8 cellular contexts compared by ENCODE assay signal in genomic region chr7:140397784-140398750, GRCh38. TPM values are rescaled to one million over a fixed set of nuclear protein-coding genes. Genes with fewer than 3 reads are reported as not detected.
A peak's percentile ranks its signal among the peaks of the same experiment; 100 is the strongest.
DNase-seq lines count a peak whose midpoint lies in the region; ATAC-seq and TF ChIP-seq lines count a peak whose summit lies in the region.

TSS of gene SLC37A3 (minus strand) at chr7:140398530. CDS start at chr7:140382526, 16,004 bp downstream.

- peak within 1 kb of the TSS; percentile 37 for H3K27ac ChIP-seq in RWPE2 (ENCODE audit: poor library complexity, severe bottlenecking)
- peak within 1 kb of the TSS; percentile 47 for H3K27ac ChIP-seq in neural cell (ENCODE audit: low read length)
- H3K27ac ChIP-seq in stomach, result peak within 1 kb of the TSS; percentile 84 to 92 (median 90)

- H3K9me3 ChIP-seq in RWPE2 (ENCODE audit: severe bottlenecking) (no peaks in the 10 kb centered on the region), neural cell (ENCODE audit: low read length) (no peaks in the 10 kb centered on the region), stomach (no peaks in the 10 kb centered on the region)

- DNase-seq in DMS53 (lab: John Stamatoyannopoulos, UW), result peak; percentile 98
- DNase-seq in KBM-7, result peak; percentile 52
- peak; percentile 88 for DNase-seq in RWPE2 (ENCODE audit: low spot score)
- DNase-seq in activated gamma-delta T cell (lab: John Stamatoyannopoulos, UW), result peak; percentile 77
- DNase-seq in fibroblast of the conjunctiva (ENCODE audit: low read depth), result peak; percentile 23
- peak; percentile 91 for DNase-seq in stomach

- H3K4me3 ChIP-seq in RWPE2 (ENCODE audit: severe bottlenecking) (peak within 1 kb of the TSS; percentile 74), neural cell (ENCODE audit: low read length) (peak within 1 kb of the TSS; percentile 91), stomach (peak within 1 kb of the TSS; percentile 69 to 94 (median 78))

- no peaks in the 10 kb centered on the region for H4K20me1 ChIP-seq in neural cell (ENCODE audit: insufficient read depth)

- no peak for TF ChIP-seq RAD21 in neural cell (conservative IDR thresholded peaks at IDR 0.05)

- intact Hi-C loops in stomach (cut with DNase I; ENCODE audit: low total_unique reads), result no loop called here

- peaks cover 10% of the 10 kb centered on the region for H3K4me1 ChIP-seq in RWPE2 (ENCODE audit: insufficient read depth, poor library complexity, severe bottlenecking)
- H3K4me1 ChIP-seq in stomach, result peaks cover 0 to 36% (median 19%) of the 10 kb centered on the region in 4 donors

- no peak for TF ChIP-seq EP300 in neural cell (conservative IDR thresholded peaks at IDR 0.05; ENCODE audit: poor library complexity, severe bottlenecking)
- no peak for TF ChIP-seq EP300 in stomach (IDR thresholded peaks at IDR 0.05)

- TF ChIP-seq CTCF in RWPE2 (IDR thresholded peaks at IDR 0.05; ENCODE audit: poor library complexity, severe bottlenecking), result no peak
- peak; percentile 41 for TF ChIP-seq CTCF in neural cell (IDR thresholded peaks at IDR 0.05; ENCODE audit: poor library complexity, severe bottlenecking)
- TF ChIP-seq CTCF in stomach (IDR thresholded peaks at IDR 0.05), result peak in 4 of 7 experiments; percentile 10 to 30 (median 21)

- H3K9ac ChIP-seq in neural cell (ENCODE audit: low read length), result peak within 1 kb of the TSS; percentile 81

- 0 to 1% (median 1%) methylated on average over 36 to 66 of the region's 66 CpGs for WGBS in stomach, 5 donors

- H3K27me3 ChIP-seq in RWPE2 (ENCODE audit: insufficient read depth, poor library complexity, severe bottlenecking) (no peaks in the 10 kb centered on the region), neural cell (ENCODE audit: insufficient read depth, low read depth, low read length) (no peaks in the 10 kb centered on the region), stomach (peaks cover 0 to 5% (median 0%) of the 10 kb centered on the region in 3 donors)

- H2AFZ ChIP-seq in neural cell (ENCODE audit: low read depth, low read length), result peak within 1 kb of the TSS; percentile 78

- in situ Hi-C loops in KBM-7 (cut with MboI; ENCODE audit: low pct_unique_long_range_greater_than_20kb, low sequenced_read_pairs), result no loop called here

- no peaks in the 10 kb centered on the region for H3K9me2 ChIP-seq in neural cell (ENCODE audit: insufficient read depth, low read length)

- peak within 1 kb of the TSS; percentile 61 for H3K4me2 ChIP-seq in neural cell (ENCODE audit: low read length)

- no peaks in the 10 kb centered on the region for H3K36me3 ChIP-seq in RWPE2 (ENCODE audit: low read depth)
- H3K36me3 ChIP-seq in neural cell (ENCODE audit: insufficient read depth, low read length), result no peaks in the 10 kb centered on the region
- H3K36me3 ChIP-seq in stomach, result no peaks in the 10 kb centered on the region

- peaks cover 34% of the 10 kb centered on the region for H3K79me2 ChIP-seq in neural cell (replicated peaks; ENCODE audit: insufficient read depth, low read length)

- TF ChIP-seq POLR2A in stomach (IDR thresholded peaks at IDR 0.05), result peak in 1 of 4 donors; percentile 60

- ATAC-seq in GM21619 (IDR thresholded peaks at IDR 0.05; ENCODE audit: unreplicated experiment) (peak; percentile 99), RWPE2 (ENCODE audit: low read depth) (peak; percentile 95)

- H3F3A ChIP-seq in neural cell (ENCODE audit: insufficient read depth, low read length, poor library complexity, severe bottlenecking), result no peaks in the 10 kb centered on the region

TF ChIP-seq in neural cell, 6 proteins besides CTCF, POLR2A, EP300 and RAD21:
- peak; percentile 85 for TF ChIP-seq POLR2AphosphoS5 (IDR thresholded peaks at IDR 0.05)
- peak; percentile 16 for TF ChIP-seq SMC3 (conservative IDR thresholded peaks at IDR 0.05; ENCODE audit: poor library complexity)
- TF ChIP-seq MXI1 (conservative IDR thresholded peaks at IDR 0.05; ENCODE audit: poor library complexity, severe bottlenecking), result peak; percentile 73
- TF ChIP-seq, protein P1, sequence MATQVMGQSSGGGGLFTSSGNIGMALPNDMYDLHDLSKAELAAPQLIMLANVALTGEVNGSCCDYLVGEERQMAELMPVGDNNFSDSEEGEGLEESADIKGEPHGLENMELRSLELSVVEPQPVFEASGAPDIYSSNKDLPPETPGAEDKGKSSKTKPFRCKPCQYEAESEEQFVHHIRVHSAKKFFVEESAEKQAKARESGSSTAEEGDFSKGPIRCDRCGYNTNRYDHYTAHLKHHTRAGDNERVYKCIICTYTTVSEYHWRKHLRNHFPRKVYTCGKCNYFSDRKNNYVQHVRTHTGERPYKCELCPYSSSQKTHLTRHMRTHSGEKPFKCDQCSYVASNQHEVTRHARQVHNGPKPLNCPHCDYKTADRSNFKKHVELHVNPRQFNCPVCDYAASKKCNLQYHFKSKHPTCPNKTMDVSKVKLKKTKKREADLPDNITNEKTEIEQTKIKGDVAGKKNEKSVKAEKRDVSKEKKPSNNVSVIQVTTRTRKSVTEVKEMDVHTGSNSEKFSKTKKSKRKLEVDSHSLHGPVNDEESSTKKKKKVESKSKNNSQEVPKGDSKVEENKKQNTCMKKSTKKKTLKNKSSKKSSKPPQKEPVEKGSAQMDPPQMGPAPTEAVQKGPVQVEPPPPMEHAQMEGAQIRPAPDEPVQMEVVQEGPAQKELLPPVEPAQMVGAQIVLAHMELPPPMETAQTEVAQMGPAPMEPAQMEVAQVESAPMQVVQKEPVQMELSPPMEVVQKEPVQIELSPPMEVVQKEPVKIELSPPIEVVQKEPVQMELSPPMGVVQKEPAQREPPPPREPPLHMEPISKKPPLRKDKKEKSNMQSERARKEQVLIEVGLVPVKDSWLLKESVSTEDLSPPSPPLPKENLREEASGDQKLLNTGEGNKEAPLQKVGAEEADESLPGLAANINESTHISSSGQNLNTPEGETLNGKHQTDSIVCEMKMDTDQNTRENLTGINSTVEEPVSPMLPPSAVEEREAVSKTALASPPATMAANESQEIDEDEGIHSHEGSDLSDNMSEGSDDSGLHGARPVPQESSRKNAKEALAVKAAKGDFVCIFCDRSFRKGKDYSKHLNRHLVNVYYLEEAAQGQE (IDR thresholded peaks at IDR 0.05; ENCODE audit: borderline replicate concordance), result no peak
TF ChIP-seq in neural cell: peak in this region for 3.

RNA-seq across cellular contexts. Expression of gene SLC37A3, which starts in this region (rescaled TPM):
- polyA plus RNA-seq in neural cell (176 and 181 TPM in 2 replicates), stomach (10 to 100 TPM in 2 of 3 donors, 1 to 10 TPM in 1; 6.3 to 13.0 (median 12.7) TPM)
- polyA minus RNA-seq in neural cell, result 149 and 170 TPM in 2 replicates
- total RNA-seq in stomach, result 100 to 1,000 TPM in 1 of 5 donors, 10 to 100 TPM in 4; 52.2 to 141 (median 64.8) TPM

Comparison
In these comparisons a context has a peak if more than half of its experiments do, and no peak if none do; other contexts are left out.
1. Peak in every context shown above with its lines: DNase-seq, ATAC-seq, H3K4me3 ChIP-seq and H3K27ac ChIP-seq.
2. RNA of gene SLC37A3 (polyA plus RNA-seq): 176 to 181 TPM in neural cell; 6.3 to 13.0 TPM in stomach; every median in the first group is over 10 times any median in the second.
3. DNase-seq: peak in every context shown above with its lines; median percentile 98 in DMS53; 91 in stomach; 88 in RWPE2; 77 in activated gamma-delta T cell; 52 in KBM-7; 23 in fibroblast of the conjunctiva.
4. H3K27ac ChIP-seq: peak in every context shown above with its lines; median percentile 90 in stomach; 47 in neural cell; 37 in RWPE2.